19 cellular contexts compared by ENCODE assay signal in the genomic region with DNA sequence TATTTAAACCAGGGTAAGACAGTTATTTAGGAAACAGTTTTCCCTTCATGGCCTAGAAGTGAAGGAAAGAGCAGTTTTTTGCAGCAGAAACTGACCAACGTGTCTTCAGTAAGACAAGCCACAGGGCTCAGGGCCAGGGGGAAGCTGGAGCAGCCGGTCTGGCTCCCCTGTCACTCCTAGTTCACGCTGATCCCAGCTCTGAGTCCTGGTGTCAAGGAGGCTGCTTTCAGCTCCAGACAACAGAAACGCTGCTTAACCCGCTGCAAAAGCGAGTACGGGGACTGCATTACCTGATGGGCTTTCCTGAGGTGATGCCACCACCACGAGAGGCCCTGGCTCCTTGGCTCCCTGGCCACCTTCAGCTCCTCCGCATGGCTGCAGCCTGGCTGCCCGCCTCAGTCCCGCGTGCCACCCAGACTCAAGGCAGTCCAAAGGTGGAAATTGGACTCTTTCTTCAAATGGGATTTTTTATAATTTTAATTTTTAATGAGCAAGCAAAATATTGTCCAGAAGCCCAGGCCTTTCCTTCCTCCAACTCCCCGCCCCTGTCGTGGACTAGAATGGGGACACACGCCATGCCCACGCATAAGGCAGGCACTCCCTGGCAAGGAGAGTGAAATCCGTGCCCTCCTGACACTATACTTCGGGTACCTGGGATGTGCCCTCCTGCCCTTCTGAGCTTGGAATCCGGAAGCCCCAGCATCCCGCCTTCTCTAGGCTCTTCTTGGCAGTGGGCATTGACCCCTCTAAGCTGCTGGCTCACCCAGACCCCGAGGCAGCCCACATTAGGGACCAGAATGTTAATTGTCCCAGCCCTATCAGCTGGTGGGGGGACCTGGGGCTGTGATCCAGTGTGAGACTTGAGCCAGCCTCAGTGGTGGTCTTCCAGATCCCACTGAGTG.
"Had no signal": no experiment of that assay in that cellular context is flagged by ENCODE, and none has a peak within 500 bp of the region (broad histone marks: within the 10 kb centered on the region; RNA-seq: fewer than 3 reads in every experiment).

No MANE protein-coding gene starts in this region.

- H2AFZ ChIP-seq: parathyroid adenoma had no signal

- H3K9me3 ChIP-seq: colonic mucosa, gastroesophageal sphincter had no signal

- H3K27me3 ChIP-seq: colonic mucosa had no signal

- H3K36me3 Mint-ChIP-seq: activated naive CD8-positive, alpha-beta T cell treated with anti-CD3 and anti-CD28 coated beads, Interleukin-2, amount 10 ng/mL, durations not matched to agents 7 days and 5 days; immature natural killer cell; naive thymus-derived CD4-positive, alpha-beta T cell had no signal

- DNase-seq: activated CD4-positive, alpha-beta T cell treated with anti-CD3 and anti-CD28 coated beads for 1 hour; activated naive CD4-positive, alpha-beta T cell treated with Interleukin-2 at 50 U/mL for 16 hours; activated naive CD8-positive, alpha-beta T cell treated with anti-CD3 and anti-CD28 coated beads, Interleukin-2, amount 10 ng/mL, durations not matched to agents 7 days and 5 days; activated T-cell treated with anti-CD3 and anti-CD28 coated beads, Interleukin-2, amount 50 U/mL, for 24 hours; brain microvascular endothelial cell; colonic mucosa; immature natural killer cell; mesendoderm; stimulated activated CD4-positive, alpha-beta T cell treated with anti-CD3 and anti-CD28 coated beads, Interleukin-12 subunit alpha, Interleukin-12 subunit beta, amount 100 ng/mL, for 4 hours; stimulated activated CD4-positive, alpha-beta T cell treated with anti-CD3 and anti-CD28 coated beads, Interleukin-1b, Interleukin-23, amount 100 ng/mL, for 48 hours; stimulated activated CD8-positive, alpha-beta memory T cell treated with anti-CD3 and anti-CD28 coated beads, Interleukin-4, amount 100 ng/mL, for 48 hours; stimulated activated naive CD4-positive, alpha-beta T cell; WERI-Rb-1 had no signal

- H3K4me3 Mint-ChIP-seq: activated naive CD8-positive, alpha-beta T cell treated with anti-CD3 and anti-CD28 coated beads, Interleukin-2, amount 10 ng/mL, durations not matched to agents 7 days and 5 days; activated T-cell treated with anti-CD3 and anti-CD28 coated beads, Interleukin-2, amount 50 U/mL, for 24 hours; central memory CD8-positive, alpha-beta T cell; immature natural killer cell; naive thymus-derived CD4-positive, alpha-beta T cell had no signal

- H3K27ac Mint-ChIP-seq: activated naive CD8-positive, alpha-beta T cell treated with anti-CD3 and anti-CD28 coated beads, Interleukin-2, amount 10 ng/mL, durations not matched to agents 7 days and 5 days; activated T-cell treated with anti-CD3 and anti-CD28 coated beads, Interleukin-2, amount 50 U/mL, for 24 hours; activated T-helper 2 cell treated with anti-CD3 and anti-CD28 coated beads, Interferon-gamma antibody, Interleukin-2, Interleukin-4, amounts not matched to agents 10 μg/mL and 5 μg/mL and 100 μg/mL, durations not matched to agents 14 hours and 24 hours and 36 hours; immature natural killer cell; naive thymus-derived CD4-positive, alpha-beta T cell had no signal

- ATAC-seq: esophagus mucosa; gastroesophageal sphincter; naive thymus-derived CD4-positive, alpha-beta T cell had no signal

- H3K79me2 ChIP-seq: parathyroid adenoma had no signal

- H3K27ac ChIP-seq: brain microvascular endothelial cell, colonic mucosa, gastroesophageal sphincter, parathyroid adenoma, WERI-Rb-1 had no signal

- H3K9me3 Mint-ChIP-seq: activated naive CD8-positive, alpha-beta T cell treated with anti-CD3 and anti-CD28 coated beads, Interleukin-2, amount 10 ng/mL, durations not matched to agents 7 days and 5 days; activated T-cell treated with anti-CD3 and anti-CD28 coated beads, Interleukin-2, amount 50 U/mL, for 24 hours; activated T-helper 2 cell treated with anti-CD3 and anti-CD28 coated beads, Interferon-gamma antibody, Interleukin-2, Interleukin-4, amounts not matched to agents 10 μg/mL and 5 μg/mL and 100 μg/mL, durations not matched to agents 14 hours and 24 hours and 36 hours; central memory CD8-positive, alpha-beta T cell; immature natural killer cell; naive thymus-derived CD4-positive, alpha-beta T cell had no signal

- H3K9ac ChIP-seq: parathyroid adenoma had no signal

- H3K4me1 ChIP-seq: colonic mucosa, parathyroid adenoma had no signal
